ENCODE assay signal across 14 cellular contexts in the genomic region with DNA sequence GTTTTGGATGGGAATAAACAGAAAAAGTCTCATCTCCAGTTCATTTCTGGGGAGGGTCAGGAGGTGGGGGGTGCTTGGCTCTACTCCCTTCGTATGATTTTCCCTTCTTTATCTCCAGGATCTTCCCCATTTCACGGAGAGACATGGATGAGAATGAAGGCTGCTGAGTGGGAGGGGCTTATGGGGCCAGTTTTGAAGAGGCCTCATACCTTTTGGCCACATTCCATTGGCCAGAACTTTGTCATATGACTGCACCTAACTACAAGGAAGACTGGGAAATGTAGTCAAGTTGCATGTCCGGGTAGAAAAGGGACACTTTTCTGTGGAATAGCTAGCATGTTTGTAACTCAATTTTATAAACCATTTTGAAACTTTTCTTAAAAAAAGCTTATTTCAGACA.
DNase-seq lines count a peak whose midpoint lies in the region; ATAC-seq and TF ChIP-seq lines count a peak whose summit lies in the region.
"Had no signal": no experiment of that assay in that cellular context is flagged by ENCODE, and none has a peak within 500 bp of the region (broad histone marks: within the 10 kb centered on the region; RNA-seq: fewer than 3 reads in every experiment).

No MANE protein-coding gene starts in this region.

- 0 out of 2 replicates have a peak, but pooled peaks cover 4% of the 10 kb centered on the region for H3K4me1 ChIP-seq in Caco-2
- no peaks in the 10 kb centered on the region for H3K4me1 ChIP-seq in iPS-20b (ENCODE audit: insufficient read depth, low read length)
- H3K4me1 ChIP-seq: ascending aorta had no signal

- H3K4me3 Mint-ChIP-seq in Caco-2 (ENCODE audit: unreplicated experiment), result no peak overlapping the region
- no peak overlapping the region for H3K4me3 Mint-ChIP-seq in stimulated activated naive B cell treated with anti-CD40 and anti-IgM and Interleukin-4, amounts not matched to agents 10 μg/mL and 1 μg/mL and 100 μg/mL, for 72 hours
- H3K4me3 Mint-ChIP-seq in activated naive CD8-positive, alpha-beta T cell treated with anti-CD3 and anti-CD28 coated beads, Interleukin-2, amount 50 U/mL, for 24 hours, result no peak overlapping the region
- H3K4me3 Mint-ChIP-seq: activated B cell treated with CpG ODN at 0.5 μM for 24 hours; activated T-cell treated with anti-CD3 and anti-CD28 coated beads, Interleukin-2, amount 50 U/mL, for 24 hours; B cell; naive thymus-derived CD4-positive, alpha-beta T cell had no signal

- H3K9me3 Mint-ChIP-seq in Caco-2 (ENCODE audit: unreplicated experiment), result no peaks in the 10 kb centered on the region
- H3K9me3 Mint-ChIP-seq in stimulated activated naive B cell treated with anti-CD40 and anti-IgM and Interleukin-4, amounts not matched to agents 10 μg/mL and 1 μg/mL and 100 μg/mL, for 72 hours, result no peaks in the 10 kb centered on the region
- H3K9me3 Mint-ChIP-seq in activated naive CD8-positive, alpha-beta T cell treated with anti-CD3 and anti-CD28 coated beads, Interleukin-2, amount 50 U/mL, for 24 hours, result no peaks in the 10 kb centered on the region
- H3K9me3 Mint-ChIP-seq: activated B cell treated with CpG ODN at 0.5 μM for 24 hours; activated T-cell treated with anti-CD3 and anti-CD28 coated beads, Interleukin-2, amount 50 U/mL, for 24 hours; naive thymus-derived CD4-positive, alpha-beta T cell had no signal

- TF ChIP-seq CTCF in Caco-2 (IDR thresholded peaks at IDR 0.05; ENCODE audit: insufficient read depth in 1 of 2, low read depth in 1 of 2, low read length in 1 of 2, severe bottlenecking in 1 of 2, unreplicated experiment in 1 of 2), result no peak
- TF ChIP-seq CTCF in VCaP (conservative IDR thresholded peaks at IDR 0.05), result no peak

- H3K27me3 ChIP-seq in Caco-2 (replicated peaks; ENCODE audit: control insufficient read depth, insufficient read depth, low read length) (no peaks in the 10 kb centered on the region), iPS-20b (ENCODE audit: insufficient read depth, low read length) (no peaks in the 10 kb centered on the region)
- H3K27me3 ChIP-seq: ascending aorta had no signal

- peak overlapping the region; percentile 70 for H3K27ac Mint-ChIP-seq in Caco-2 (ENCODE audit: unreplicated experiment)
- H3K27ac Mint-ChIP-seq in stimulated activated naive B cell treated with anti-CD40 and anti-IgM and Interleukin-4, amounts not matched to agents 10 μg/mL and 1 μg/mL and 100 μg/mL, for 72 hours, result no peak overlapping the region
- H3K27ac Mint-ChIP-seq in activated naive CD8-positive, alpha-beta T cell treated with anti-CD3 and anti-CD28 coated beads, Interleukin-2, amount 50 U/mL, for 24 hours, result no peak overlapping the region
- H3K27ac Mint-ChIP-seq: activated B cell treated with CpG ODN at 0.5 μM for 24 hours; activated T-cell treated with anti-CD3 and anti-CD28 coated beads, Interleukin-2, amount 50 U/mL, for 24 hours; B cell; naive thymus-derived CD4-positive, alpha-beta T cell had no signal

- H3K36me3 Mint-ChIP-seq in Caco-2 (ENCODE audit: insufficient read depth, unreplicated experiment), result peaks cover 6% of the 10 kb centered on the region
- H3K36me3 Mint-ChIP-seq in stimulated activated naive B cell treated with anti-CD40 and anti-IgM and Interleukin-4, amounts not matched to agents 10 μg/mL and 1 μg/mL and 100 μg/mL, for 72 hours, result no peaks in the 10 kb centered on the region
- no peaks in the 10 kb centered on the region for H3K36me3 Mint-ChIP-seq in activated naive CD8-positive, alpha-beta T cell treated with anti-CD3 and anti-CD28 coated beads, Interleukin-2, amount 50 U/mL, for 24 hours (ENCODE audit: low read depth)

- ATAC-seq in stimulated activated naive B cell treated with anti-CD40 and anti-IgM and Interleukin-4, amounts not matched to agents 10 μg/mL and 1 μg/mL and 100 μg/mL, for 72 hours (replicated peaks), result no peak
- ATAC-seq in activated naive CD8-positive, alpha-beta T cell treated with anti-CD3 and anti-CD28 coated beads, Interleukin-2, amount 50 U/mL, for 24 hours, result no peak
- ATAC-seq in HG03354 (IDR thresholded peaks at IDR 0.05; ENCODE audit: poor library complexity, severe bottlenecking, unreplicated experiment), result no peak
- ATAC-seq: naive thymus-derived CD4-positive, alpha-beta T cell had no signal

- DNase-seq in Caco-2 (peak; percentile 22 to 46), HT1080 (ENCODE audit: low read depth) (peak; percentile 81), SIG-M5 (lab: John Stamatoyannopoulos, UW) (no peak)
- no peak for DNase-seq in stimulated activated naive B cell treated with anti-CD40 and anti-IgM and Interleukin-4, amounts not matched to agents 10 μg/mL and 1 μg/mL and 100 μg/mL, for 72 hours
- DNase-seq in activated naive CD8-positive, alpha-beta T cell treated with anti-CD3 and anti-CD28 coated beads, Interleukin-2, amount 50 U/mL, for 24 hours, result no peak
- DNase-seq: activated B cell treated with CpG ODN at 0.5 μM for 24 hours; activated T-cell treated with anti-CD3 and anti-CD28 coated beads, Interleukin-2, amount 50 U/mL, for 24 hours; naive thymus-derived CD4-positive, alpha-beta T cell; stimulated activated CD4-positive, alpha-beta T cell treated with anti-CD3 and anti-CD28 coated beads, Interleukin-12 subunit alpha, Interleukin-12 subunit beta, amount 100 ng/mL, for 4 hours had no signal

- no peak overlapping the region for H3K4me3 ChIP-seq in Caco-2 (ENCODE audit: low read depth, low read length)
- peak overlapping the region; percentile 52; the same call in 1 of the 2 replicates for H3K4me3 ChIP-seq in iPS-20b (ENCODE audit: low read length)
- H3K4me3 ChIP-seq: ascending aorta had no signal

- H3K27ac ChIP-seq in VCaP, result peak overlapping the region; percentile 93
- no peak overlapping the region for H3K27ac ChIP-seq in iPS-20b (ENCODE audit: low read length)
- H3K27ac ChIP-seq: ascending aorta had no signal

- no peaks in the 10 kb centered on the region for H3K27me3 Mint-ChIP-seq in Caco-2 (ENCODE audit: insufficient read depth, unreplicated experiment)
- H3K27me3 Mint-ChIP-seq in stimulated activated naive B cell treated with anti-CD40 and anti-IgM and Interleukin-4, amounts not matched to agents 10 μg/mL and 1 μg/mL and 100 μg/mL, for 72 hours, result peaks cover 8% of the 10 kb centered on the region in 2 donors
- H3K27me3 Mint-ChIP-seq in activated naive CD8-positive, alpha-beta T cell treated with anti-CD3 and anti-CD28 coated beads, Interleukin-2, amount 50 U/mL, for 24 hours, result no peaks in the 10 kb centered on the region
- H3K27me3 Mint-ChIP-seq: activated B cell treated with CpG ODN at 0.5 μM for 24 hours, B cell had no signal

- H3K9ac ChIP-seq in iPS-20b (ENCODE audit: low read depth, low read length), result no peak overlapping the region

- POLR2A ChIA-PET in Caco-2 (lab: Charles Lee), result no interaction called here

- no TSS peak for BruUV-seq in Caco-2 (replicated peaks; lab: Mats Ljungman, UMichigan)

- CTCF ChIA-PET in Caco-2 (lab: Charles Lee), result no interaction called here

- no peaks in the 10 kb centered on the region for H3K9me3 ChIP-seq in Caco-2
- no peaks in the 10 kb centered on the region for H3K9me3 ChIP-seq in iPS-20b (ENCODE audit: insufficient read depth, low read depth, low read length)
- H3K9me3 ChIP-seq: ascending aorta had no signal

- peaks cover 27% of the 10 kb centered on the region for H3K4me1 Mint-ChIP-seq in Caco-2 (ENCODE audit: low read depth, unreplicated experiment)
- no peaks in the 10 kb centered on the region for H3K4me1 Mint-ChIP-seq in stimulated activated naive B cell treated with anti-CD40 and anti-IgM and Interleukin-4, amounts not matched to agents 10 μg/mL and 1 μg/mL and 100 μg/mL, for 72 hours
- no peaks in the 10 kb centered on the region for H3K4me1 Mint-ChIP-seq in activated naive CD8-positive, alpha-beta T cell treated with anti-CD3 and anti-CD28 coated beads, Interleukin-2, amount 50 U/mL, for 24 hours
- H3K4me1 Mint-ChIP-seq: activated B cell treated with CpG ODN at 0.5 μM for 24 hours; B cell; naive thymus-derived CD4-positive, alpha-beta T cell had no signal

- H3K36me3 ChIP-seq in Caco-2 (ENCODE audit: control insufficient read depth, insufficient read depth, low read length) (no peaks in the 10 kb centered on the region), iPS-20b (ENCODE audit: insufficient read depth, low read depth, low read length) (no peaks in the 10 kb centered on the region)
- H3K36me3 ChIP-seq: ascending aorta had no signal

- intact Hi-C loops in Caco-2 (cut with micrococcal nuclease; ENCODE audit: unreplicated experiment), result no loop called here

Comparison
In these comparisons a context has a peak if more than half of its experiments do, and no peak if none do; other contexts are left out.
1. DNase-seq: peak in Caco-2 (2 of 2) and HT1080 (single experiment); none in stimulated activated naive B cell treated with anti-CD40 and anti-IgM and Interleukin-4, amounts not matched to agents 10 μg/mL and 1 μg/mL and 100 μg/mL, for 72 hours (single experiment), activated naive CD8-positive, alpha-beta T cell treated with anti-CD3 and anti-CD28 coated beads, Interleukin-2, amount 50 U/mL, for 24 hours (single experiment) and SIG-M5 (single experiment).